In genomic region chr12:3076730-3077571, GRCh38 we compare ENCODE assay signal across 8 cellular contexts. TPM values are rescaled to one million over a fixed set of nuclear protein-coding genes. Genes with fewer than 3 reads are reported as not detected.
DNase-seq lines count a peak whose midpoint lies in the region; ATAC-seq and TF ChIP-seq lines count a peak whose summit lies in the region.

Gene TSPAN9 (plus strand): TSS chr12:3077379. CDS start chr12:3201194, 123,815 bp downstream.

- no peaks in the 10 kb centered on the region for H3K9me3 ChIP-seq in effector memory CD4-positive, alpha-beta T cell (ENCODE audit: control insufficient read depth, low read length)
- H3K9me3 ChIP-seq in mesenchymal stem cell (ENCODE audit: control insufficient read depth, low read length), result no peaks in the 10 kb centered on the region

- peak within 1 kb of the TSS; percentile 97 for H4K8ac ChIP-seq in mesenchymal stem cell (ENCODE audit: low read length)

- peak within 1 kb of the TSS; percentile 92 for H3K4me2 ChIP-seq in mesenchymal stem cell (ENCODE audit: low read length, poor library complexity, severe bottlenecking)

- peak; percentile 80 for ATAC-seq in HG02678 (IDR thresholded peaks at IDR 0.05; ENCODE audit: unreplicated experiment)

- TF ChIP-seq CTCF in GM10266 (IDR thresholded peaks at IDR 0.05; ENCODE audit: control insufficient read depth, insufficient read depth, low read depth, missing control alignments), result no peak

- 2% methylated on average over 49 of the region's 95 CpGs for WGBS in mesenchymal stem cell

- peak within 1 kb of the TSS; percentile 88 for H3K9ac ChIP-seq in mesenchymal stem cell (ENCODE audit: low read length)

- H2BK5ac ChIP-seq in mesenchymal stem cell (ENCODE audit: low read depth, low read length, poor library complexity, severe bottlenecking), result no peak within 1 kb of the TSS

- peaks cover 12% of the 10 kb centered on the region for H3K79me1 ChIP-seq in mesenchymal stem cell (replicated peaks; ENCODE audit: low read length, poor library complexity, severe bottlenecking)

- peaks cover 2% of the 10 kb centered on the region for H3K27me3 ChIP-seq in effector memory CD4-positive, alpha-beta T cell (replicated peaks; ENCODE audit: control insufficient read depth, insufficient read depth, low read length, poor library complexity, severe bottlenecking)
- H3K27me3 ChIP-seq in mesenchymal stem cell (ENCODE audit: control insufficient read depth in 1 of 2, insufficient read depth in 1 of 2, low read length in 2 of 2), result no peaks in the 10 kb centered on the region

- H2BK12ac ChIP-seq in mesenchymal stem cell (ENCODE audit: low read length in 2 of 2), result peak within 1 kb of the TSS in 1 of 2 experiments; percentile 74

- peak within 1 kb of the TSS; percentile 83 for H2AFZ ChIP-seq in mesenchymal stem cell (ENCODE audit: low read depth, low read length)

- H3K4me3 ChIP-seq in effector memory CD4-positive, alpha-beta T cell (ENCODE audit: insufficient read depth, low read depth, low read length, poor library complexity, severe bottlenecking), result peak within 1 kb of the TSS; percentile 77
- H3K4me3 ChIP-seq in mesenchymal stem cell (ENCODE audit: insufficient read depth in 1 of 2, low read depth in 1 of 2, low read length in 2 of 2), result peak within 1 kb of the TSS; percentile 84 to 88

- H3K4me1 ChIP-seq in effector memory CD4-positive, alpha-beta T cell (ENCODE audit: control insufficient read depth, insufficient read depth, low read length, poor library complexity, severe bottlenecking), result peaks cover 11% of the 10 kb centered on the region
- H3K4me1 ChIP-seq in mesenchymal stem cell (ENCODE audit: control insufficient read depth, insufficient read depth, low read depth, low read length), result peaks cover 9% of the 10 kb centered on the region

- H3K36me3 ChIP-seq in effector memory CD4-positive, alpha-beta T cell (ENCODE audit: control insufficient read depth, insufficient read depth, low read length), result no peaks in the 10 kb centered on the region
- no peaks in the 10 kb centered on the region for H3K36me3 ChIP-seq in mesenchymal stem cell (ENCODE audit: control insufficient read depth in 1 of 2, insufficient read depth in 2 of 2, low read depth in 1 of 2, low read length in 2 of 2)

- H4K91ac ChIP-seq in mesenchymal stem cell (ENCODE audit: low read length), result peak within 1 kb of the TSS; percentile 93

- H3K4ac ChIP-seq in mesenchymal stem cell (ENCODE audit: low read depth in 1 of 2, low read length in 2 of 2), result peak within 1 kb of the TSS; percentile 76 to 83

- DNase-seq in GM10266 (ENCODE audit: extremely low spot score), result peak; percentile 92
- peak; percentile 17 for DNase-seq in NCI-H2196 treated with DMSO at 0.1 percent for 48 hours (lab: John Stamatoyannopoulos, UW; ENCODE audit: unreplicated experiment)
- DNase-seq in activated CD8-positive, alpha-beta memory T cell treated with anti-CD3 and anti-CD28 coated beads for 24 hours, result peak; percentile 88
- peak; percentile 36 to 56 (median 50) for DNase-seq in effector memory CD4-positive, alpha-beta T cell
- DNase-seq in mesenchymal stem cell, result peak; percentile 76
- DNase-seq in stimulated activated CD8-positive, alpha-beta memory T cell treated with anti-CD3 and anti-CD28 coated beads, Interleukin-12 subunit alpha, Interleukin-12 subunit beta, amount 100 ng/mL, for 4 hours (ENCODE audit: low read depth), result peak; percentile 55
- no peak for DNase-seq in OCI-M2 (lab: John Stamatoyannopoulos, UW; ENCODE audit: unreplicated experiment)

- H3K18ac ChIP-seq in mesenchymal stem cell (ENCODE audit: low read depth in 1 of 2, low read length in 2 of 2), result peak within 1 kb of the TSS; percentile 69 to 93

- H2BK120ac ChIP-seq in mesenchymal stem cell (ENCODE audit: low read depth, low read length), result peak within 1 kb of the TSS; percentile 85

- peak within 1 kb of the TSS; percentile 20 to 87 for H3K14ac ChIP-seq in mesenchymal stem cell (ENCODE audit: low read length in 2 of 2)

- no peak within 1 kb of the TSS for H2AK5ac ChIP-seq in mesenchymal stem cell (ENCODE audit: low read length, severe bottlenecking)

- peak within 1 kb of the TSS; percentile 60 to 82 for H3K23ac ChIP-seq in mesenchymal stem cell (ENCODE audit: low read length in 2 of 2)

- H3K27ac ChIP-seq in effector memory CD4-positive, alpha-beta T cell (ENCODE audit: insufficient read depth, low read length, poor library complexity, severe bottlenecking), result peak within 1 kb of the TSS; percentile 48
- H3K27ac ChIP-seq in mesenchymal stem cell (ENCODE audit: low read length, poor library complexity, severe bottlenecking), result peak within 1 kb of the TSS; percentile 3

- H2BK15ac ChIP-seq in mesenchymal stem cell (ENCODE audit: low read depth, poor library complexity, severe bottlenecking), result peak within 1 kb of the TSS; percentile 97

RNA-seq across cellular contexts. Expression of gene TSPAN9, which starts in this region (rescaled TPM):
- 22.0 TPM for polyA plus RNA-seq in mesenchymal stem cell (2013, experiment 1 of 2)
- polyA plus RNA-seq in mesenchymal stem cell (2013, experiment 2 of 2), result 21.7 TPM
